27 cellular contexts compared by ENCODE assay signal in genomic region chr14:32033516-32033915, GRCh38.
"Had no signal": no experiment of that assay in that cellular context is flagged by ENCODE, and none has a peak within 500 bp of the region (broad histone marks: within the 10 kb centered on the region; RNA-seq: fewer than 3 reads in every experiment).

No MANE protein-coding gene starts in this region.

- DNase-seq: natural killer cell; occipital lobe; posterior cingulate gyrus; psoas muscle; right cardiac atrium; right lobe of liver; sigmoid colon; small intestine; stimulated activated CD4-positive, alpha-beta T cell treated with anti-CD3 and anti-CD28 coated beads, Interleukin-15, amount 100 ng/mL, for 24 hours; stimulated activated CD4-positive, alpha-beta T cell treated with anti-CD3 and anti-CD28 coated beads, Interleukin-2, amount 100 ng/mL, for 24 hours; stimulated activated CD4-positive, alpha-beta T cell treated with anti-CD3 and anti-CD28 coated beads, Interleukin-2, amount 100 ng/mL, for 48 hours; stimulated activated CD4-positive, alpha-beta T cell treated with anti-CD3 and anti-CD28 coated beads, Interleukin-4, amount 100 ng/mL, for 24 hours; stimulated activated naive B cell treated with anti-CD40 and anti-IgM and Interleukin-4, amounts not matched to agents 10 μg/mL and 1 μg/mL and 100 μg/mL, for 72 hours; stimulated activated naive CD4-positive, alpha-beta T cell treated with Interleukin-2 at 50 U/mL for 16 hours; stomach; trophoblast cell; upper lobe of left lung had no signal

- FAIRE-seq: small intestine, urothelium cell line had no signal

- H3K9me3 Mint-ChIP-seq: natural killer cell; nephron; stimulated activated effector memory CD8-positive, alpha-beta T cell treated with anti-CD3 and anti-CD28 coated beads, Interleukin-12 subunit alpha, Interleukin-12 subunit beta, amount 100 ng/mL, for 72 hours; stimulated activated naive B cell treated with anti-CD40 and anti-IgM and Interleukin-4, amounts not matched to agents 10 μg/mL and 1 μg/mL and 100 μg/mL, for 72 hours; stimulated activated naive CD8-positive, alpha-beta T cell treated with anti-CD3 and anti-CD28 coated beads, Interleukin-15, Interleukin-2, amounts not matched to agents 100 ng/mL and 50 ng/mL, for 24 hours had no signal

- H3K27ac ChIP-seq: neural progenitor cell, ovary, parathyroid adenoma, psoas muscle, right lobe of liver, sigmoid colon, stomach, tibial nerve, upper lobe of left lung, vagina had no signal

- H3K4me1 Mint-ChIP-seq: natural killer cell; nephron; neural progenitor cell; stimulated activated effector memory CD8-positive, alpha-beta T cell treated with anti-CD3 and anti-CD28 coated beads, Interleukin-12 subunit alpha, Interleukin-12 subunit beta, amount 100 ng/mL, for 72 hours had no signal

- H3K27me3 ChIP-seq: neural progenitor cell, ovary, right lobe of liver, sigmoid colon, stomach, tibial nerve, upper lobe of left lung, vagina had no signal

- H3K27me3 Mint-ChIP-seq: progenitor cell of endocrine pancreas had no signal

- H3K4me3 Mint-ChIP-seq: natural killer cell; nephron; neural progenitor cell; stimulated activated effector memory CD8-positive, alpha-beta T cell treated with anti-CD3 and anti-CD28 coated beads, Interleukin-12 subunit alpha, Interleukin-12 subunit beta, amount 100 ng/mL, for 72 hours; stimulated activated naive B cell treated with anti-CD40 and anti-IgM and Interleukin-4, amounts not matched to agents 10 μg/mL and 1 μg/mL and 100 μg/mL, for 72 hours; stimulated activated naive CD8-positive, alpha-beta T cell treated with anti-CD3 and anti-CD28 coated beads, Interleukin-15, Interleukin-2, amounts not matched to agents 100 ng/mL and 50 ng/mL, for 24 hours had no signal

- H3K36me3 Mint-ChIP-seq: natural killer cell; stimulated activated effector memory CD8-positive, alpha-beta T cell treated with anti-CD3 and anti-CD28 coated beads, Interleukin-12 subunit alpha, Interleukin-12 subunit beta, amount 100 ng/mL, for 72 hours; stimulated activated naive B cell treated with anti-CD40 and anti-IgM and Interleukin-4, amounts not matched to agents 10 μg/mL and 1 μg/mL and 100 μg/mL, for 72 hours had no signal

- H3K36me3 ChIP-seq: neural progenitor cell, ovary, right lobe of liver, sigmoid colon, stomach, tibial nerve, upper lobe of left lung, vagina had no signal

- H3K27ac Mint-ChIP-seq: natural killer cell; nephron; neural progenitor cell; progenitor cell of endocrine pancreas; stimulated activated effector memory CD8-positive, alpha-beta T cell treated with anti-CD3 and anti-CD28 coated beads, Interleukin-12 subunit alpha, Interleukin-12 subunit beta, amount 100 ng/mL, for 72 hours; stimulated activated naive B cell treated with anti-CD40 and anti-IgM and Interleukin-4, amounts not matched to agents 10 μg/mL and 1 μg/mL and 100 μg/mL, for 72 hours; stimulated activated naive CD8-positive, alpha-beta T cell treated with anti-CD3 and anti-CD28 coated beads, Interleukin-15, Interleukin-2, amounts not matched to agents 100 ng/mL and 50 ng/mL, for 24 hours had no signal

- H3K4me1 ChIP-seq: neural progenitor cell, parathyroid adenoma, psoas muscle, right lobe of liver, sigmoid colon, stomach, tibial nerve, upper lobe of left lung, vagina had no signal

- H3K4me3 ChIP-seq: neural progenitor cell, ovary, psoas muscle, right lobe of liver, sigmoid colon, stomach, tibial nerve, upper lobe of left lung, vagina had no signal

- H3K9me3 ChIP-seq: ovary, psoas muscle, right lobe of liver, sigmoid colon, stomach, tibial nerve, upper lobe of left lung, vagina had no signal
